Comparison of ENCODE assay signal across 1 cellular context in the genomic region with DNA sequence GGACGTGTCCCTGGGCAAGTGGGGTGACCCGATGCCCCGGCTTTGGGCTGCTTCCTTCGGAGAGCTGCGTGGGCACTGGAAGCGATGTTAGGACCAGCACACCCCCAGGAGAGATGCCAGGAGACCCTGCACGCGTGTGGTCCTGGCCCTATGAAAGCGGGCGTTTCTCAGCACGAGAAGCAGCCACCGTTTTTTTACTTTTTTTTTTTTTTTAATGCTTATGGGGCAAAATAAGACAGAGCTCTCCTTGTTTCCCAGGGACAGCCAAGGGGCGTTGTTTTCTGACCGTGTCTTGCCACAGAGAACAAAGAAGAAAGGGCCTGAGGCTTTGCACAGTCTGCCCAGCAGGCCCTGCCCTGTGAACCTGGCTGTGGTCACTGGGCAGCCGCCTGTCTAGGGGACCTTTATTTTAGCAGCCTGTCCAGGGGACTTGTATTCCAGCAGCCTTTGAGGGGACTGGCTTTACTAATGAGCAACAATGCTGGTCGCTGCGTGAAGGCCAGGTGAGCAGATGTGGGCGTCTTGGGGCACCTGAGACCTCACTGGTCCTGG.
TF ChIP-seq lines count a peak whose summit lies in the region.

No MANE protein-coding gene starts in this region.

TF ChIP-seq in GM12878, 131 proteins besides CTCF, POLR2A, EP300 and RAD21:
- TF ChIP-seq YY1 (IDR thresholded peaks at IDR 0.05; ENCODE audit: low read depth, low read length): no peak
- TF ChIP-seq CHD1 (IDR thresholded peaks at IDR 0.05; ENCODE audit: low read depth, low read length): no peak
- TF ChIP-seq HCFC1 (IDR thresholded peaks at IDR 0.05; ENCODE audit: low read length): no peak
- TF ChIP-seq, protein P1, sequence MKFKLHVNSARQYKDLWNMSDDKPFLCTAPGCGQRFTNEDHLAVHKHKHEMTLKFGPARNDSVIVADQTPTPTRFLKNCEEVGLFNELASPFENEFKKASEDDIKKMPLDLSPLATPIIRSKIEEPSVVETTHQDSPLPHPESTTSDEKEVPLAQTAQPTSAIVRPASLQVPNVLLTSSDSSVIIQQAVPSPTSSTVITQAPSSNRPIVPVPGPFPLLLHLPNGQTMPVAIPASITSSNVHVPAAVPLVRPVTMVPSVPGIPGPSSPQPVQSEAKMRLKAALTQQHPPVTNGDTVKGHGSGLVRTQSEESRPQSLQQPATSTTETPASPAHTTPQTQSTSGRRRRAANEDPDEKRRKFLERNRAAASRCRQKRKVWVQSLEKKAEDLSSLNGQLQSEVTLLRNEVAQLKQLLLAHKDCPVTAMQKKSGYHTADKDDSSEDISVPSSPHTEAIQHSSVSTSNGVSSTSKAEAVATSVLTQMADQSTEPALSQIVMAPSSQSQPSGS (IDR thresholded peaks at IDR 0.05; ENCODE audit: low read length): no peak
- TF ChIP-seq YBX1 (IDR thresholded peaks at IDR 0.05): no peak
- TF ChIP-seq SRF (IDR thresholded peaks at IDR 0.05; ENCODE audit: low read depth in 2 of 2, low read length in 2 of 2): no peak
- no peak for TF ChIP-seq TARDBP (IDR thresholded peaks at IDR 0.05; ENCODE audit: borderline replicate concordance)
- TF ChIP-seq JUNB (IDR thresholded peaks at IDR 0.05): no peak
- no peak for TF ChIP-seq ZNF384 (IDR thresholded peaks at IDR 0.05; ENCODE audit: borderline replicate concordance, low read depth, low read length)
